Comparison of ENCODE assay signal across 10 cellular contexts in genomic region chr6:104995989-104996617, GRCh38. TPM values are rescaled to one million over a fixed set of nuclear protein-coding genes. Genes with fewer than 3 reads are reported as not detected.
DNase-seq lines count a peak whose midpoint lies in the region; ATAC-seq and TF ChIP-seq lines count a peak whose summit lies in the region.
"Had no signal": no experiment of that assay in that cellular context is flagged by ENCODE, and none has a peak within 500 bp of the region (broad histone marks: within the 10 kb centered on the region; RNA-seq: fewer than 3 reads in every experiment).

No MANE protein-coding gene starts in this region.

- H3K36me3 Mint-ChIP-seq in HFFc6 (ENCODE audit: low read depth), result no peaks in the 10 kb centered on the region
- H3K36me3 Mint-ChIP-seq: naive thymus-derived CD4-positive, alpha-beta T cell had no signal

- no peak overlapping the region for H3K4me3 Mint-ChIP-seq in HFFc6
- H3K4me3 Mint-ChIP-seq: dendritic cell treated with granulocyte-macrophage colony-stimulating factor and Interleukin-4, amounts not matched to agents 40 ng/mL and 50 ng/mL, for 4 days; naive thymus-derived CD4-positive, alpha-beta T cell had no signal

- no peaks in the 10 kb centered on the region for H3K27me3 Mint-ChIP-seq in HFFc6 (ENCODE audit: insufficient read depth)
- H3K27me3 Mint-ChIP-seq: dendritic cell treated with granulocyte-macrophage colony-stimulating factor and Interleukin-4, amounts not matched to agents 40 ng/mL and 50 ng/mL, for 4 days had no signal

- no peak overlapping the region for H3K27ac Mint-ChIP-seq in HFFc6
- H3K27ac Mint-ChIP-seq: dendritic cell treated with granulocyte-macrophage colony-stimulating factor and Interleukin-4, amounts not matched to agents 40 ng/mL and 50 ng/mL, for 4 days; naive thymus-derived CD4-positive, alpha-beta T cell had no signal

- TF ChIP-seq CTCF in HFFc6 (IDR thresholded peaks at IDR 0.05) (peak; percentile 59), foreskin keratinocyte (conservative IDR thresholded peaks at IDR 0.05) (peak; percentile 42)

- H3K27ac ChIP-seq in foreskin keratinocyte, result no peak overlapping the region

- peaks cover 10% of the 10 kb centered on the region for H3K27me3 ChIP-seq in foreskin keratinocyte

- no peaks in the 10 kb centered on the region for H3K4me1 Mint-ChIP-seq in HFFc6 (ENCODE audit: low read depth)
- H3K4me1 Mint-ChIP-seq: naive thymus-derived CD4-positive, alpha-beta T cell had no signal

- H3K9me3 Mint-ChIP-seq in HFFc6, result no peaks in the 10 kb centered on the region
- H3K9me3 Mint-ChIP-seq: dendritic cell treated with granulocyte-macrophage colony-stimulating factor and Interleukin-4, amounts not matched to agents 40 ng/mL and 50 ng/mL, for 4 days had no signal

- DNase-seq in HFFc6, result peak; percentile 6
- DNase-seq in SW480 (ENCODE audit: low spot score), result peak; percentile 0
- peak; percentile 6 to 7 for DNase-seq in foreskin keratinocyte
- DNase-seq in stromal cell of bone marrow (ENCODE audit: low read depth), result peak; percentile 3
- DNase-seq in NK-92 treated with Interleukin-12 subunit alpha and Interleukin-12 subunit beta, amount 100 ng/mL, for 24 hours (lab: John Stamatoyannopoulos, UW), result no peak
- DNase-seq in epidermal melanocyte (ENCODE audit: insufficient read length, low spot score), result no peak
- DNase-seq: naive thymus-derived CD4-positive, alpha-beta T cell; NCI-H510A had no signal

- ATAC-seq in foreskin keratinocyte, result no peak
- no peak for ATAC-seq in HG02763 (IDR thresholded peaks at IDR 0.05; ENCODE audit: unreplicated experiment)
- ATAC-seq: naive thymus-derived CD4-positive, alpha-beta T cell had no signal

- H3K4me1 ChIP-seq in foreskin keratinocyte, result no peaks in the 10 kb centered on the region

RNA-seq across cellular contexts. Expression of gene LIN28B, which starts 39.2 kb away (rescaled TPM):
- total RNA-seq in HFFc6 (2021; fragmentation: NEBNext Ultra II Directional; extraction: Animal tissue kit (Norgen Biotek cat#: 25700)), result not detected
- total RNA-seq in foreskin keratinocyte, result not detected in 2 replicates
- polyA plus RNA-seq in foreskin keratinocyte, result not detected in 2 replicates
- total RNA-seq: naive thymus-derived CD4-positive, alpha-beta T cell had no signal
- polyA plus RNA-seq: naive thymus-derived CD4-positive, alpha-beta T cell had no signal

Comparison
In these comparisons a context has a peak if more than half of its experiments do, and no peak if none do; other contexts are left out.
1. DNase-seq: peak in HFFc6 (single experiment), SW480 (single experiment), foreskin keratinocyte (2 of 2) and stromal cell of bone marrow (single experiment); none in NK-92 treated with Interleukin-12 subunit alpha and Interleukin-12 subunit beta, amount 100 ng/mL, for 24 hours (single experiment) and epidermal melanocyte (single experiment).